25 cellular contexts compared by ENCODE assay signal in the genomic region with DNA sequence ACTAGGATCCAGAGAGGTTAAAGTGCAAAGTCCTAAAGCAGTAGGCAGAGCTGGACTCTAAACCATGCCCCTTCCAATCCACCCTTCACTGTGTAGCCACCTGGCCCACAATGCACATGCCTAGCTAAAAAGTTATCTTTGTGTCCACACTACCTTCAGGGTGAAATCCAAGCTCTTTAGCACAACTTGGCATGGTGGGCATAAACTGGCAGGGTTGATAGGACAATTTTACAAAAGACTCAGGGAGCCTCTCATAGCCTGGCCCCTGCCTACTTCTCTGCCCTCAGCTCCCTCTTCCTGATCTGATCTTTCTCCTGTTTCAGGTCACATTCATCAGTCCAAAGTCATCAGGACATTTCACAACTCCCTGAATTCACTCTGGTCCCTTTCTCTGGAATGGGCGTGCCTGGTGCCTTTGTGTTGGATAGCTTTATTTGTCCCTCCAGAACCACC.
"Had no signal": no experiment of that assay in that cellular context is flagged by ENCODE, and none has a peak within 500 bp of the region (broad histone marks: within the 10 kb centered on the region; RNA-seq: fewer than 3 reads in every experiment).

No MANE protein-coding gene starts in this region.

- DNase-seq: activated CD4-positive, alpha-beta memory T cell treated with anti-CD3 and anti-CD28 coated beads, Interleukin-2, amount 10 ng/mL, durations not matched to agents 7 days and 5 days; activated CD4-positive, alpha-beta T cell treated with anti-CD3 and anti-CD28 coated beads for 36 hours; activated CD4-positive, alpha-beta T cell treated with anti-CD3 and anti-CD28 coated beads, Interleukin-2, amount 50 U/mL, for 1 hour; activated gamma-delta T cell treated with Interleukin-2 at 50 U/mL for 16 hours; activated naive CD4-positive, alpha-beta T cell treated with anti-CD3 and anti-CD28 coated beads, Interleukin-2, amount 10 ng/mL, durations not matched to agents 7 days and 5 days; activated naive CD8-positive, alpha-beta T cell treated with anti-CD3 and anti-CD28 coated beads for 36 hours; activated T-cell treated with anti-CD3 and anti-CD28 coated beads for 4 hours; activated T-cell treated with anti-CD3 and anti-CD28 coated beads, Interleukin-2, amount 50 U/mL, for 72 hours; cerebellar nuclear complex; NCI-H1092; NCI-H1417 treated with DMSO at 0.1 percent for 48 hours; NCI-H1694; NCI-H2029 treated with DMSO at 0.1 percent for 48 hours; NCI-H345; NCI-H510A; NCI-H526 treated with DMSO at 0.1 percent for 48 hours; OCI-M1; RPMI8226; SJCRH30; SK-N-SH; T-helper 1 cell had no signal

- H3K9me3 ChIP-seq: SJCRH30, SK-N-SH had no signal

- ATAC-seq: activated CD4-positive, alpha-beta T cell treated with anti-CD3 and anti-CD28 coated beads for 36 hours; activated T-cell treated with anti-CD3 and anti-CD28 coated beads, Interleukin-2, amount 50 U/mL, for 72 hours; Panc1; Right ventricle myocardium inferior had no signal

- H3K27ac ChIP-seq: SJCRH30, VCaP had no signal

- H3K27ac Mint-ChIP-seq: activated CD4-positive, alpha-beta memory T cell treated with anti-CD3 and anti-CD28 coated beads, Interleukin-2, amount 10 ng/mL, durations not matched to agents 7 days and 5 days; activated CD4-positive, alpha-beta T cell treated with anti-CD3 and anti-CD28 coated beads for 36 hours; activated naive CD4-positive, alpha-beta T cell treated with anti-CD3 and anti-CD28 coated beads, Interleukin-2, amount 10 ng/mL, durations not matched to agents 7 days and 5 days; activated naive CD8-positive, alpha-beta T cell treated with anti-CD3 and anti-CD28 coated beads for 36 hours; activated T-cell treated with anti-CD3 and anti-CD28 coated beads, Interleukin-2, amount 50 U/mL, for 72 hours; activated T-helper 2 cell treated with anti-CD3 and anti-CD28 coated beads, Interferon-gamma antibody, Interleukin-2, Interleukin-4, amounts not matched to agents 10 μg/mL and 5 μg/mL and 100 μg/mL, durations not matched to agents 14 hours and 24 hours and 36 hours had no signal

- H3K9me3 Mint-ChIP-seq: activated CD4-positive, alpha-beta memory T cell treated with anti-CD3 and anti-CD28 coated beads, Interleukin-2, amount 10 ng/mL, durations not matched to agents 7 days and 5 days; activated naive CD4-positive, alpha-beta T cell treated with anti-CD3 and anti-CD28 coated beads, Interleukin-2, amount 10 ng/mL, durations not matched to agents 7 days and 5 days; activated naive CD8-positive, alpha-beta T cell treated with anti-CD3 and anti-CD28 coated beads for 36 hours; activated T-cell treated with anti-CD3 and anti-CD28 coated beads, Interleukin-2, amount 50 U/mL, for 72 hours; activated T-helper 2 cell treated with anti-CD3 and anti-CD28 coated beads, Interferon-gamma antibody, Interleukin-2, Interleukin-4, amounts not matched to agents 10 μg/mL and 5 μg/mL and 100 μg/mL, durations not matched to agents 14 hours and 24 hours and 36 hours had no signal

- H3K4me1 Mint-ChIP-seq: activated CD4-positive, alpha-beta memory T cell treated with anti-CD3 and anti-CD28 coated beads, Interleukin-2, amount 10 ng/mL, durations not matched to agents 7 days and 5 days; activated CD4-positive, alpha-beta T cell treated with anti-CD3 and anti-CD28 coated beads for 36 hours; activated naive CD4-positive, alpha-beta T cell treated with anti-CD3 and anti-CD28 coated beads, Interleukin-2, amount 10 ng/mL, durations not matched to agents 7 days and 5 days; activated naive CD8-positive, alpha-beta T cell treated with anti-CD3 and anti-CD28 coated beads for 36 hours had no signal

- H3K4me2 ChIP-seq: SK-N-SH had no signal

- H3K4me3 Mint-ChIP-seq: activated CD4-positive, alpha-beta memory T cell treated with anti-CD3 and anti-CD28 coated beads, Interleukin-2, amount 10 ng/mL, durations not matched to agents 7 days and 5 days; activated CD4-positive, alpha-beta T cell treated with anti-CD3 and anti-CD28 coated beads for 36 hours; activated naive CD4-positive, alpha-beta T cell treated with anti-CD3 and anti-CD28 coated beads, Interleukin-2, amount 10 ng/mL, durations not matched to agents 7 days and 5 days; activated naive CD8-positive, alpha-beta T cell treated with anti-CD3 and anti-CD28 coated beads for 36 hours; activated T-cell treated with anti-CD3 and anti-CD28 coated beads, Interleukin-2, amount 50 U/mL, for 72 hours had no signal

- H3K4me3 ChIP-seq: SJCRH30 had no signal

- H3K36me3 ChIP-seq: SJCRH30 had no signal

- H3K4me1 ChIP-seq: SJCRH30 had no signal

- H3K9me2 ChIP-seq: SK-N-SH had no signal

- H3K9ac ChIP-seq: SK-N-SH had no signal

- H3K36me3 Mint-ChIP-seq: activated naive CD4-positive, alpha-beta T cell treated with anti-CD3 and anti-CD28 coated beads, Interleukin-2, amount 10 ng/mL, durations not matched to agents 7 days and 5 days; activated naive CD8-positive, alpha-beta T cell treated with anti-CD3 and anti-CD28 coated beads for 36 hours had no signal
